25 cellular contexts compared by ENCODE assay signal in genomic region chr12:48329199-48329939, GRCh38. TPM values are rescaled to one million over a fixed set of nuclear protein-coding genes. Genes with fewer than 3 reads are reported as not detected.
DNase-seq lines count a peak whose midpoint lies in the region; ATAC-seq, FAIRE-seq and TF ChIP-seq lines count a peak whose summit lies in the region.
"Had no signal": no experiment of that assay in that cellular context is flagged by ENCODE, and none has a peak within 500 bp of the region (broad histone marks: within the 10 kb centered on the region; RNA-seq: fewer than 3 reads in every experiment).

No MANE protein-coding gene starts in this region.

- no peak overlapping the region for H2AK5ac ChIP-seq in mesendoderm (ENCODE audit: low read length)

- no peak for ATAC-seq in activated naive CD8-positive, alpha-beta T cell treated with anti-CD3 and anti-CD28 coated beads, Interleukin-2, amount 50 U/mL, for 24 hours
- ATAC-seq: GM12878, GM23338 had no signal

- H2BK5ac ChIP-seq in mesendoderm (ENCODE audit: low read length): no peak overlapping the region

- H3K27me3 Mint-ChIP-seq in activated naive CD8-positive, alpha-beta T cell treated with anti-CD3 and anti-CD28 coated beads for 36 hours: peaks cover 4% of the 10 kb centered on the region
- H3K27me3 Mint-ChIP-seq in activated naive CD8-positive, alpha-beta T cell treated with anti-CD3 and anti-CD28 coated beads, Interleukin-2, amount 50 U/mL, for 24 hours: peaks cover 4% of the 10 kb centered on the region
- peaks cover 1% of the 10 kb centered on the region for H3K27me3 Mint-ChIP-seq in glutamatergic neuron (ENCODE audit: unreplicated experiment)

- H3K79me1 ChIP-seq in mesendoderm (ENCODE audit: low read length): no peaks in the 10 kb centered on the region

- FAIRE-seq in kidney (lab: Jason Lieb, UNC): no peak
- FAIRE-seq: A204.1, D721Med, GM12878, GM19239 had no signal

- H4K20me1 ChIP-seq in osteoblast (ENCODE audit: insufficient read depth, low read length): no peaks in the 10 kb centered on the region
- H4K20me1 ChIP-seq: BLaER1 treated with 17β-estradiol and CSF1 and Interleukin-3, amounts not matched to agents 10 nM and 100 nM had no signal

- no peak for TF ChIP-seq CTCF in kidney (IDR thresholded peaks at IDR 0.05; ENCODE audit: borderline replicate concordance, extremely low read depth, insufficient read depth)
- no peak for TF ChIP-seq CTCF in osteoblast (IDR thresholded peaks at IDR 0.05; ENCODE audit: extremely low read depth, low read depth, low read length)
- no peak for TF ChIP-seq CTCF in glutamatergic neuron (IDR thresholded peaks at IDR 0.05; ENCODE audit: partially characterized antibody, unreplicated experiment)

- H3K27ac ChIP-seq in kidney (ENCODE audit: low read depth in 2 of 2, low read length in 2 of 2) (no peak overlapping the region), osteoblast (ENCODE audit: low read depth, low read length) (no peak overlapping the region), mesendoderm (ENCODE audit: low read depth, low read length) (no peak overlapping the region)
- H3K27ac ChIP-seq: 22Rv1; BLaER1 treated with 17β-estradiol and CSF1 and Interleukin-3, amounts not matched to agents 10 nM and 100 nM had no signal

- no peak overlapping the region for H3K4ac ChIP-seq in mesendoderm (ENCODE audit: low read depth, low read length)

- H3K4me1 ChIP-seq in kidney (ENCODE audit: control insufficient read depth in 1 of 2, insufficient read depth in 1 of 2, low read depth in 1 of 2, low read length in 2 of 2): no peaks in the 10 kb centered on the region
- H3K4me1 ChIP-seq in osteoblast (ENCODE audit: insufficient read depth, low read length): no peaks in the 10 kb centered on the region
- H3K4me1 ChIP-seq in mesendoderm (ENCODE audit: control insufficient read depth, low read depth, low read length): no peaks in the 10 kb centered on the region
- H3K4me1 ChIP-seq: BE2C, HAP-1 had no signal

- no peak for DNase-seq in activated naive CD8-positive, alpha-beta T cell treated with anti-CD3 and anti-CD28 coated beads for 36 hours
- no peak for DNase-seq in activated naive CD8-positive, alpha-beta T cell treated with anti-CD3 and anti-CD28 coated beads, Interleukin-2, amount 50 U/mL, for 24 hours
- DNase-seq in kidney (peak; percentile 66), osteoblast (ENCODE audit: insufficient read length, low spot score, missing footprints) (peak; percentile 52), UCSD-AML1 (lab: John Stamatoyannopoulos, UW; ENCODE audit: unreplicated experiment) (no peak), pons (ENCODE audit: low spot score) (no peak), glutamatergic neuron (no peak), mesendoderm (no peak)
- DNase-seq: BE2C; CD4-positive, alpha-beta T cell; CD8-positive, alpha-beta memory T cell; DMS 273 treated with DMSO at 0.1 percent for 48 hours; DMS79; EL; GDM1; HFFc6 had no signal

- H4K5ac ChIP-seq in mesendoderm (ENCODE audit: low read length): no peak overlapping the region

- H3K27me3 ChIP-seq in osteoblast (ENCODE audit: insufficient read depth, low read length): no peaks in the 10 kb centered on the region
- H3K27me3 ChIP-seq in mesendoderm (ENCODE audit: insufficient read depth, low read length, poor library complexity): no peaks in the 10 kb centered on the region
- H3K27me3 ChIP-seq: BE2C; BLaER1 treated with 17β-estradiol and CSF1 and Interleukin-3, amounts not matched to agents 10 nM and 100 nM had no signal

- WGBS in mesendoderm (ENCODE audit: extremely low coverage, insufficient coverage, low lambda C conversion rate): no CpG with 5 or more reads among the region's 55 CpGs

- no peaks in the 10 kb centered on the region for H3K9me3 Mint-ChIP-seq in activated naive CD8-positive, alpha-beta T cell treated with anti-CD3 and anti-CD28 coated beads for 36 hours
- no peaks in the 10 kb centered on the region for H3K9me3 Mint-ChIP-seq in activated naive CD8-positive, alpha-beta T cell treated with anti-CD3 and anti-CD28 coated beads, Interleukin-2, amount 50 U/mL, for 24 hours
- H3K9me3 Mint-ChIP-seq in glutamatergic neuron (ENCODE audit: unreplicated experiment): peaks cover 6% of the 10 kb centered on the region

- H3K9ac ChIP-seq in kidney (ENCODE audit: low read length in 2 of 2) (no peak overlapping the region), mesendoderm (ENCODE audit: low read length) (no peak overlapping the region)
- H3K9ac ChIP-seq: BLaER1 treated with 17β-estradiol and CSF1 and Interleukin-3, amounts not matched to agents 10 nM and 100 nM had no signal

- H3K36me3 Mint-ChIP-seq in activated naive CD8-positive, alpha-beta T cell treated with anti-CD3 and anti-CD28 coated beads for 36 hours: peaks cover 1% of the 10 kb centered on the region
- H3K36me3 Mint-ChIP-seq in activated naive CD8-positive, alpha-beta T cell treated with anti-CD3 and anti-CD28 coated beads, Interleukin-2, amount 50 U/mL, for 24 hours (ENCODE audit: low read depth): no peaks in the 10 kb centered on the region
- peaks cover 15% of the 10 kb centered on the region for H3K36me3 Mint-ChIP-seq in glutamatergic neuron (ENCODE audit: unreplicated experiment)
- H3K36me3 Mint-ChIP-seq: CD14-positive monocyte had no signal

- H2BK120ac ChIP-seq in mesendoderm (ENCODE audit: low read depth, low read length): no peak overlapping the region

- H3K27ac Mint-ChIP-seq in activated naive CD8-positive, alpha-beta T cell treated with anti-CD3 and anti-CD28 coated beads for 36 hours: no peak overlapping the region
- no peak overlapping the region for H3K27ac Mint-ChIP-seq in activated naive CD8-positive, alpha-beta T cell treated with anti-CD3 and anti-CD28 coated beads, Interleukin-2, amount 50 U/mL, for 24 hours
- H3K27ac Mint-ChIP-seq in glutamatergic neuron (ENCODE audit: unreplicated experiment): no peak overlapping the region
- H3K27ac Mint-ChIP-seq: CD4-positive, alpha-beta T cell; GM23338; HFFc6 had no signal

- H4K8ac ChIP-seq in mesendoderm (ENCODE audit: low read depth, low read length): no peak overlapping the region

- H3K36me3 ChIP-seq in kidney (ENCODE audit: control insufficient read depth in 1 of 2, insufficient read depth in 2 of 2, low read length in 2 of 2) (no peaks in the 10 kb centered on the region), osteoblast (ENCODE audit: insufficient read depth, low read length) (no peaks in the 10 kb centered on the region), mesendoderm (ENCODE audit: control insufficient read depth, insufficient read depth, low read length) (no peaks in the 10 kb centered on the region)
- H3K36me3 ChIP-seq: BE2C; BLaER1 treated with 17β-estradiol and CSF1 and Interleukin-3, amounts not matched to agents 10 nM and 100 nM; HAP-1 had no signal

- peaks cover under 1% of the 10 kb centered on the region for H3K4me1 Mint-ChIP-seq in activated naive CD8-positive, alpha-beta T cell treated with anti-CD3 and anti-CD28 coated beads for 36 hours
- H3K4me1 Mint-ChIP-seq in activated naive CD8-positive, alpha-beta T cell treated with anti-CD3 and anti-CD28 coated beads, Interleukin-2, amount 50 U/mL, for 24 hours: peaks cover under 1% of the 10 kb centered on the region
- no peaks in the 10 kb centered on the region for H3K4me1 Mint-ChIP-seq in glutamatergic neuron (ENCODE audit: low read depth, unreplicated experiment)
- H3K4me1 Mint-ChIP-seq: GM23338 had no signal

- H3K23ac ChIP-seq in mesendoderm (ENCODE audit: low read length): no peak overlapping the region

- H3K79me2 ChIP-seq in osteoblast (ENCODE audit: insufficient read depth, low read length) (no peaks in the 10 kb centered on the region), mesendoderm (ENCODE audit: control insufficient read depth, insufficient read depth, low read length) (no peaks in the 10 kb centered on the region)

- intact Hi-C loops in kidney (cut with DNase I): no loop called here

- peak overlapping the region; percentile 25 for H3K4me3 Mint-ChIP-seq in activated naive CD8-positive, alpha-beta T cell treated with anti-CD3 and anti-CD28 coated beads for 36 hours
- H3K4me3 Mint-ChIP-seq in activated naive CD8-positive, alpha-beta T cell treated with anti-CD3 and anti-CD28 coated beads, Interleukin-2, amount 50 U/mL, for 24 hours: no peak overlapping the region
- no peak overlapping the region for H3K4me3 Mint-ChIP-seq in glutamatergic neuron (ENCODE audit: unreplicated experiment)
- H3K4me3 Mint-ChIP-seq: CD14-positive monocyte; CD4-positive, alpha-beta T cell; CD8-positive, alpha-beta memory T cell; GM23338; HFFc6 had no signal

- H3K4me2 ChIP-seq in osteoblast (ENCODE audit: insufficient read depth, low read length) (no peak overlapping the region), mesendoderm (ENCODE audit: low read length) (no peak overlapping the region)
- H3K4me2 ChIP-seq: BLaER1 treated with 17β-estradiol and CSF1 and Interleukin-3, amounts not matched to agents 10 nM and 100 nM; GM23338 had no signal

- no peak overlapping the region for H3K4me3 ChIP-seq in kidney (ENCODE audit: low read length in 2 of 2)
- H3K4me3 ChIP-seq in osteoblast (ENCODE audit: insufficient read depth, low read length): no peak overlapping the region
- no peak overlapping the region for H3K4me3 ChIP-seq in mesendoderm (ENCODE audit: low read length)
- H3K4me3 ChIP-seq: BLaER1 treated with 17β-estradiol and CSF1 and Interleukin-3, amounts not matched to agents 10 nM and 100 nM; GM12878; GM23338; HAP-1 had no signal

- no peak overlapping the region for H2AFZ ChIP-seq in osteoblast (ENCODE audit: low read length)
- H2AFZ ChIP-seq: GM23338 had no signal

- H2BK15ac ChIP-seq in mesendoderm (replicated peaks; ENCODE audit: low read depth): no peak overlapping the region

- H3K18ac ChIP-seq in mesendoderm (ENCODE audit: low read length): no peak overlapping the region

- H3K9me3 ChIP-seq in kidney (ENCODE audit: control insufficient read depth in 1 of 2, low read length in 2 of 2) (no peaks in the 10 kb centered on the region), osteoblast (ENCODE audit: low read depth, low read length) (no peaks in the 10 kb centered on the region)
- H3K9me3 ChIP-seq: BE2C, HAP-1 had no signal

- H3K56ac ChIP-seq in mesendoderm (ENCODE audit: low read length): no peak overlapping the region

RNA-seq across cellular contexts. Expression of gene ZNF641, which starts 21.4 kb away (rescaled TPM):
- 1 to 10 TPM; 6.8 to 7.0 TPM for total RNA-seq in activated naive CD8-positive, alpha-beta T cell treated with anti-CD3 and anti-CD28 coated beads for 36 hours
- total RNA-seq in kidney: 23.8 TPM
- polyA plus RNA-seq in kidney (ENCODE audit: insufficient read depth, low read depth, low replicate concordance): 7.7 TPM
- total RNA-seq in osteoblast: 14.1 and 19.2 TPM in 2 replicates
- 21.7 TPM for total RNA-seq in glutamatergic neuron (ENCODE audit: unreplicated experiment)
- 3.8 TPM for polyA plus RNA-seq in mesendoderm (2013, experiment 1 of 2)
- 3.7 TPM for polyA plus RNA-seq in mesendoderm (2013, experiment 2 of 2)

Comparison
In these comparisons a context has a peak if more than half of its experiments do, and no peak if none do; other contexts are left out.
1. DNase-seq: peak in kidney (single experiment) and osteoblast (single experiment); none in activated naive CD8-positive, alpha-beta T cell treated with anti-CD3 and anti-CD28 coated beads for 36 hours (single experiment), activated naive CD8-positive, alpha-beta T cell treated with anti-CD3 and anti-CD28 coated beads, Interleukin-2, amount 50 U/mL, for 24 hours (single experiment), UCSD-AML1 (single experiment), pons (single experiment), glutamatergic neuron (single experiment) and mesendoderm (single experiment).